ENCODE assay signal across 29 cellular contexts in genomic region chr3:45741742-45742141, GRCh38. TPM values are rescaled to one million over a fixed set of nuclear protein-coding genes. Genes with fewer than 3 reads are reported as not detected.
DNase-seq lines count a peak whose midpoint lies in the region; ATAC-seq and TF ChIP-seq lines count a peak whose summit lies in the region.
"Had no signal": no experiment of that assay in that cellular context is flagged by ENCODE, and none has a peak within 500 bp of the region (broad histone marks: within the 10 kb centered on the region; RNA-seq: fewer than 3 reads in every experiment).

No MANE protein-coding gene starts in this region.

- CTCF ChIA-PET in activated CD8-positive, alpha-beta memory T cell treated with anti-CD3 and anti-CD28 coated beads, Interleukin-2, amount 10 ng/mL, durations not matched to agents 7 days and 5 days (lab: Charles Lee), result no interaction called here

- H3K18ac ChIP-seq in H9 (ENCODE audit: insufficient read length, low read depth, low read length), result no peak overlapping the region

- H2BK12ac ChIP-seq in H9 (ENCODE audit: insufficient read length, low read depth, low read length), result no peak overlapping the region

- H2BK15ac ChIP-seq in H9 (ENCODE audit: low read depth, low read length), result no peak overlapping the region

- H2BK120ac ChIP-seq in H9 (ENCODE audit: low read depth, low read length, poor library complexity, severe bottlenecking), result no peak overlapping the region

- no peak for TF ChIP-seq CTCF in H9 (conservative IDR thresholded peaks at IDR 0.05)
- TF ChIP-seq CTCF in neutrophil (IDR thresholded peaks at IDR 0.05), result no peak

- peak overlapping the region; percentile 22 for H3K27ac Mint-ChIP-seq in activated CD8-positive, alpha-beta memory T cell treated with anti-CD3 and anti-CD28 coated beads, Interleukin-2, amount 10 ng/mL, durations not matched to agents 7 days and 5 days
- H3K27ac Mint-ChIP-seq in H9, result peak overlapping the region in 2 of 3 experiments; percentile 83 to 98; a peak in 4 of 7 replicates
- H3K27ac Mint-ChIP-seq in activated naive CD8-positive, alpha-beta T cell treated with anti-CD3 and anti-CD28 coated beads, Interleukin-2, amount 10 ng/mL, durations not matched to agents 7 days and 5 days, result peak overlapping the region; percentile 35
- H3K27ac Mint-ChIP-seq: HFFc6 had no signal

- no peaks in the 10 kb centered on the region for H3K79me1 ChIP-seq in H9 (ENCODE audit: insufficient read depth, low read depth, low read length, poor library complexity, severe bottlenecking)

- H4K5ac ChIP-seq in H9 (ENCODE audit: insufficient read length, low read depth, low read length), result no peak overlapping the region

- H3K23ac ChIP-seq in H9 (ENCODE audit: insufficient read length, low read depth, low read length), result no peak overlapping the region

- no peak overlapping the region for H3K9ac ChIP-seq in H9 (ENCODE audit: extremely low read depth, insufficient read length, low read length)

- H4K20me1 ChIP-seq in H9 (ENCODE audit: control insufficient read depth, insufficient read depth, insufficient read length), result no peaks in the 10 kb centered on the region

- no peak overlapping the region for H3K4me2 ChIP-seq in H9 (ENCODE audit: insufficient read depth, insufficient read length, low read length)

- H3K36me3 Mint-ChIP-seq in activated CD8-positive, alpha-beta memory T cell treated with anti-CD3 and anti-CD28 coated beads, Interleukin-2, amount 10 ng/mL, durations not matched to agents 7 days and 5 days, result peaks cover 58% of the 10 kb centered on the region
- peaks cover 32 to 64% (median 63%) of the 10 kb centered on the region in 3 experiments for H3K36me3 Mint-ChIP-seq in H9 (ENCODE audit: insufficient read depth in 1 of 3, low read depth in 3 of 3)
- peaks cover 37% of the 10 kb centered on the region for H3K36me3 Mint-ChIP-seq in activated naive CD8-positive, alpha-beta T cell treated with anti-CD3 and anti-CD28 coated beads, Interleukin-2, amount 10 ng/mL, durations not matched to agents 7 days and 5 days

- POLR2A ChIA-PET in activated naive CD8-positive, alpha-beta T cell treated with anti-CD3 and anti-CD28 coated beads, Interleukin-2, amount 10 ng/mL, durations not matched to agents 7 days and 5 days (lab: Charles Lee), result no interaction called here

- H3K23me2 ChIP-seq in H9 (ENCODE audit: insufficient read length, low read depth, low read length, poor library complexity, severe bottlenecking), result no peaks in the 10 kb centered on the region

- H3K27ac ChIP-seq in H9 (ENCODE audit: insufficient read length, low read depth, low read length), result no peak overlapping the region
- H3K27ac ChIP-seq in neutrophil, result peak overlapping the region; percentile 6
- H3K27ac ChIP-seq: body of pancreas, coronary artery, epithelial cell of prostate, foreskin keratinocyte, tibial nerve had no signal

- H3K4me1 ChIP-seq in H9 (ENCODE audit: insufficient read depth, low read length) (peaks cover 7% of the 10 kb centered on the region; the same call in 1 of the 2 replicates), neutrophil (ENCODE audit: control insufficient read depth in 1 of 2, insufficient read depth in 1 of 2, low read depth in 1 of 2, low read length in 1 of 2) (peaks cover 5 to 10% of the 10 kb centered on the region in 2 experiments)
- H3K4me1 ChIP-seq: body of pancreas, foreskin keratinocyte, tibial nerve had no signal

- no peak overlapping the region for H4K8ac ChIP-seq in H9 (replicated peaks; ENCODE audit: insufficient read length, low read depth, low read length)

- H3T11ph ChIP-seq in H9 (ENCODE audit: low read length), result no peak overlapping the region

- WGBS in H9 (ENCODE audit: extremely low coverage, insufficient read length, low lambda C conversion rate), result no CpG with 5 or more reads among the region's 4 CpGs

- H3K9me3 Mint-ChIP-seq in activated CD8-positive, alpha-beta memory T cell treated with anti-CD3 and anti-CD28 coated beads, Interleukin-2, amount 10 ng/mL, durations not matched to agents 7 days and 5 days (ENCODE audit: low read depth), result no peaks in the 10 kb centered on the region
- H3K9me3 Mint-ChIP-seq in H9, result no peaks in the 10 kb centered on the region
- no peaks in the 10 kb centered on the region for H3K9me3 Mint-ChIP-seq in activated naive CD8-positive, alpha-beta T cell treated with anti-CD3 and anti-CD28 coated beads, Interleukin-2, amount 10 ng/mL, durations not matched to agents 7 days and 5 days
- H3K9me3 Mint-ChIP-seq: HFFc6 had no signal

- H3K4me3 Mint-ChIP-seq in activated CD8-positive, alpha-beta memory T cell treated with anti-CD3 and anti-CD28 coated beads, Interleukin-2, amount 10 ng/mL, durations not matched to agents 7 days and 5 days, result no peak overlapping the region
- H3K4me3 Mint-ChIP-seq in H9, result no peak overlapping the region
- peak overlapping the region; percentile 19 for H3K4me3 Mint-ChIP-seq in activated naive CD8-positive, alpha-beta T cell treated with anti-CD3 and anti-CD28 coated beads, Interleukin-2, amount 10 ng/mL, durations not matched to agents 7 days and 5 days
- H3K4me3 Mint-ChIP-seq: HFFc6 had no signal

- no peak overlapping the region for H2AFZ ChIP-seq in H9 (ENCODE audit: low read length)

- no peak overlapping the region for H3K56ac ChIP-seq in H9 (ENCODE audit: insufficient read length, low read depth, low read length)

- no peaks in the 10 kb centered on the region for H3K79me2 ChIP-seq in H9 (ENCODE audit: insufficient read depth, low read length)

- no peak overlapping the region for H2BK5ac ChIP-seq in H9 (ENCODE audit: insufficient read length, low read length)

- H3K27me3 ChIP-seq in H9 (ENCODE audit: insufficient read depth, low read length) (no peaks in the 10 kb centered on the region), neutrophil (no peaks in the 10 kb centered on the region)
- H3K27me3 ChIP-seq: body of pancreas, foreskin keratinocyte, tibial nerve had no signal

- H2AK5ac ChIP-seq in H9 (ENCODE audit: insufficient read length, low read length), result no peak overlapping the region

- H3K4me3 ChIP-seq in neutrophil (ENCODE audit: low read depth in 1 of 2, low read length in 1 of 2), result no peak overlapping the region
- H3K4me3 ChIP-seq: body of pancreas, coronary artery, tibial nerve had no signal

- no peak for DNase-seq in activated CD8-positive, alpha-beta memory T cell treated with anti-CD3 and anti-CD28 coated beads, Interleukin-2, amount 10 ng/mL, durations not matched to agents 7 days and 5 days
- DNase-seq in activated CD8-positive, alpha-beta memory T cell treated with anti-CD3 and anti-CD28 coated beads, Interleukin-2, amount 50 U/mL, for 4 hours, result no peak
- DNase-seq in H9, result no peak
- DNase-seq in activated naive CD8-positive, alpha-beta T cell treated with anti-CD3 and anti-CD28 coated beads, Interleukin-2, amount 10 ng/mL, durations not matched to agents 7 days and 5 days, result no peak
- no peak for DNase-seq in glomerular visceral epithelial cell (ENCODE audit: extremely low spot score)
- DNase-seq in C1 segment of cervical spinal cord (lab: John Stamatoyannopoulos, UW), result no peak
- no peak for DNase-seq in mucosa of gallbladder (ENCODE audit: low spot score)
- DNase-seq: activated CD4-positive, CD25-positive, alpha-beta regulatory T cell treated with anti-CD3 and anti-CD28 coated beads, Interleukin-2, amount 50 U/mL, for 72 hours; activated CD8-positive, alpha-beta memory T cell treated with anti-CD3 and anti-CD28 coated beads, Interleukin-2, amount 50 U/mL, for 48 hours; activated naive CD4-positive, alpha-beta T cell; body of pancreas; COR-L47; EL; foreskin keratinocyte; HFFc6; Karpas-422; NCI-H1105; NCI-H2081 treated with DMSO at 0.1 percent for 48 hours; NCI-H510A treated with DMSO at 0.1 percent for 48 hours; nucleus accumbens; right cardiac atrium; Right ventricle myocardium superior; stimulated activated CD4-positive, alpha-beta T cell treated with anti-CD3 and anti-CD28 coated beads, Interleukin-15, amount 100 ng/mL, for 24 hours; stimulated activated naive CD4-positive, alpha-beta T cell had no signal

- H2BK20ac ChIP-seq in H9 (ENCODE audit: low read depth, low read length, poor library complexity, severe bottlenecking), result no peak overlapping the region

- H3K4ac ChIP-seq in H9 (ENCODE audit: low read depth, low read length), result no peak overlapping the region

- no peaks in the 10 kb centered on the region for H3K27me3 Mint-ChIP-seq in activated CD8-positive, alpha-beta memory T cell treated with anti-CD3 and anti-CD28 coated beads, Interleukin-2, amount 10 ng/mL, durations not matched to agents 7 days and 5 days
- H3K27me3 Mint-ChIP-seq in H9 (ENCODE audit: low read depth), result no peaks in the 10 kb centered on the region
- no peaks in the 10 kb centered on the region for H3K27me3 Mint-ChIP-seq in activated naive CD8-positive, alpha-beta T cell treated with anti-CD3 and anti-CD28 coated beads, Interleukin-2, amount 10 ng/mL, durations not matched to agents 7 days and 5 days

- no peak overlapping the region for H4K91ac ChIP-seq in H9 (ENCODE audit: insufficient read length, low read depth, low read length)

- H3K9me3 ChIP-seq in H9 (ENCODE audit: control insufficient read depth, low read depth, low read length) (no peaks in the 10 kb centered on the region), neutrophil (no peaks in the 10 kb centered on the region)
- H3K9me3 ChIP-seq: body of pancreas, tibial nerve had no signal

- H3K14ac ChIP-seq in H9 (ENCODE audit: insufficient read depth, low read length), result no peak overlapping the region

- H3K36me3 ChIP-seq in neutrophil, result peaks cover 99% of the 10 kb centered on the region

- H3K4me1 Mint-ChIP-seq in activated CD8-positive, alpha-beta memory T cell treated with anti-CD3 and anti-CD28 coated beads, Interleukin-2, amount 10 ng/mL, durations not matched to agents 7 days and 5 days, result peaks cover 17% of the 10 kb centered on the region
- H3K4me1 Mint-ChIP-seq in H9, result peaks cover 60 to 61% of the 10 kb centered on the region in 2 experiments
- H3K4me1 Mint-ChIP-seq in activated naive CD8-positive, alpha-beta T cell treated with anti-CD3 and anti-CD28 coated beads, Interleukin-2, amount 10 ng/mL, durations not matched to agents 7 days and 5 days, result peaks cover 23% of the 10 kb centered on the region

- ATAC-seq in activated CD8-positive, alpha-beta memory T cell treated with anti-CD3 and anti-CD28 coated beads, Interleukin-2, amount 10 ng/mL, durations not matched to agents 7 days and 5 days, result no peak
- ATAC-seq in activated naive CD8-positive, alpha-beta T cell treated with anti-CD3 and anti-CD28 coated beads, Interleukin-2, amount 10 ng/mL, durations not matched to agents 7 days and 5 days (ENCODE audit: low read depth), result peak; percentile 49
- ATAC-seq: body of pancreas, foreskin keratinocyte, right cardiac atrium had no signal

RNA-seq across cellular contexts. Expression of gene SACM1L, which starts 52.5 kb away (rescaled TPM):
- total RNA-seq in activated CD8-positive, alpha-beta memory T cell treated with anti-CD3 and anti-CD28 coated beads, Interleukin-2, amount 10 ng/mL, durations not matched to agents 7 days and 5 days, result 10 to 100 TPM; 71.6 to 88.7 TPM
- 52.8 and 54.7 TPM in 2 replicates for total RNA-seq in H9 (2021)
- total RNA-seq in activated naive CD8-positive, alpha-beta T cell treated with anti-CD3 and anti-CD28 coated beads, Interleukin-2, amount 10 ng/mL, durations not matched to agents 7 days and 5 days, result 10 to 100 TPM; 89.8 to 91.6 TPM
- total RNA-seq in mucosa of gallbladder, result 51.8 TPM

RNA-seq across cellular contexts. Expression of gene SLC6A20, which starts 54.6 kb away (rescaled TPM):
- under 1 TPM in 1 of 2 experiments, not detected in 1; 0.05 TPM for total RNA-seq in activated CD8-positive, alpha-beta memory T cell treated with anti-CD3 and anti-CD28 coated beads, Interleukin-2, amount 10 ng/mL, durations not matched to agents 7 days and 5 days
- total RNA-seq in H9 (2021) (0.09 and 0.20 TPM in 2 replicates), mucosa of gallbladder (55.4 TPM)
- total RNA-seq in activated naive CD8-positive, alpha-beta T cell treated with anti-CD3 and anti-CD28 coated beads, Interleukin-2, amount 10 ng/mL, durations not matched to agents 7 days and 5 days, result not detected
- total RNA-seq: A673, HFFc6, right cardiac atrium, Right ventricle myocardium superior had no signal

Comparison
In these comparisons a context has a peak if more than half of its experiments do, and no peak if none do; other contexts are left out.
1. H3K27ac Mint-ChIP-seq: peak in every context shown above with its lines; median percentile 90 in H9; 35 in activated naive CD8-positive, alpha-beta T cell treated with anti-CD3 and anti-CD28 coated beads, Interleukin-2, amount 10 ng/mL, durations not matched to agents 7 days and 5 days; 22 in activated CD8-positive, alpha-beta memory T cell treated with anti-CD3 and anti-CD28 coated beads, Interleukin-2, amount 10 ng/mL, durations not matched to agents 7 days and 5 days.
2. RNA of gene SLC6A20, which starts 54.6 kb away (total RNA-seq): 55.4 TPM in mucosa of gallbladder (single experiment); not detected in activated naive CD8-positive, alpha-beta T cell treated with anti-CD3 and anti-CD28 coated beads, Interleukin-2, amount 10 ng/mL, durations not matched to agents 7 days and 5 days, 0.09 to 0.20 TPM in H9 and 0.05 TPM in activated CD8-positive, alpha-beta memory T cell treated with anti-CD3 and anti-CD28 coated beads, Interleukin-2, amount 10 ng/mL, durations not matched to agents 7 days and 5 days; every median in the first group is over 10 times any median in the second.